In genomic region chr2:222301296-222301997, GRCh38 we compare ENCODE assay signal across 2 cellular contexts.
TF ChIP-seq lines count a peak whose summit lies in the region.

No MANE protein-coding gene starts in this region.

TF ChIP-seq in SK-N-SH, 30 proteins besides CTCF, POLR2A, EP300 and RAD21 (continued from another document):
- TF ChIP-seq REST (IDR thresholded peaks at IDR 0.05; ENCODE audit: low read depth, low read length) (no peak), EZH2phosphoT487 (IDR thresholded peaks at IDR 0.05; ENCODE audit: borderline replicate concordance, low read depth) (peak; percentile 8; the same call in 1 of the 2 replicates), RXRA (IDR thresholded peaks at IDR 0.05; ENCODE audit: borderline replicate concordance, low read depth) (no peak)

TF ChIP-seq in SK-N-SH treated with all-trans-retinoic acid at 6 μM for 48 hours, 23 proteins besides CTCF, POLR2A, EP300 and RAD21 (continued from another document):
- TF ChIP-seq TSHZ2 (CRISPR knock-in tag; IDR thresholded peaks at IDR 0.05): no peak
- no peak for TF ChIP-seq BACH2 (CRISPR knock-in tag; IDR thresholded peaks at IDR 0.05; ENCODE audit: borderline replicate concordance)
- TF ChIP-seq CREB5 (CRISPR knock-in tag; IDR thresholded peaks at IDR 0.05; ENCODE audit: low read depth): no peak
- no peak for TF ChIP-seq RARB (CRISPR knock-in tag; IDR thresholded peaks at IDR 0.05)
- no peak for TF ChIP-seq ZNF8 (CRISPR knock-in tag; IDR thresholded peaks at IDR 0.05)
- TF ChIP-seq CSRNP3 (CRISPR knock-in tag; IDR thresholded peaks at IDR 0.05): no peak
